In the genomic region with DNA sequence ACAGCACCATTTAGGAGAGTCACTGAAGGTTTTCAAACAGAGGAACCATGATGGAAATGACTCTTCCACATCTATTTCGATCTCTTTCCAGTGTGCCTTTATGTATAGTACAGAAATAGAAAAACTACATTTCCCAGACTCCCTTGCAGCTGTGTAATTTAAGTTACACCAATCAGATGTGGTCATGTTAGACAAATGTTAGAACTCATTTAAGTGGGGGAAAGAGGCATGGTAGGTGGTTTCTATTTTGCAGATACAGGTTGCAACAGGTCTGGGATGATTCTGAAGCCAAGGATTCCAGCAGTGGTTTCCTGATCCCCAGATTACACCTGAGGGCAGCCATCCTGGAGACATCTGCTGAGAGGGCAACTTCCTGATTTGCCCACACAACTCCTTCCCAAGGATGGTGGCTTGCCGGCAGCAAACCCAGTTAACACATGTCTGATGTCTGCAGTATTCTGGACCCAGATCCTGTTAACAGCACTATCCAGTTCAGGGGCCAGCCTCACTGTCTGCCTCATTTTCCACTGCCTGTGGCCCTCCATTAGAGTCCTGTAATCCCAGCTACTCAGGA, we compare ENCODE assay signal across 1 cellular context.
A peak's percentile ranks its signal among the peaks of the same experiment; 100 is the strongest.
TF ChIP-seq lines count a peak whose summit lies in the region.

No MANE protein-coding gene starts in this region.

TF ChIP-seq in K562, 482 proteins besides CTCF, POLR2A, EP300 and RAD21 (continued from another document):
- TF ChIP-seq ZBTB43 (CRISPR knock-in tag; IDR thresholded peaks at IDR 0.05) (no peak), SP2 (IDR thresholded peaks at IDR 0.05; ENCODE audit: extremely low read depth, low read depth, low read length, poor library complexity, severe bottlenecking) (no peak), HCFC1 (IDR thresholded peaks at IDR 0.05; ENCODE audit: low read depth, low read length) (peak; percentile 82), ZNF324 (CRISPR knock-in tag; IDR thresholded peaks at IDR 0.05) (no peak), ATF1 (CRISPR knock-in tag; IDR thresholded peaks at IDR 0.05) (no peak), ATF1 (tag; IDR thresholded peaks at IDR 0.05) (peak; percentile 31; the same call in 1 of the 2 replicates), SREBF2 (CRISPR knock-in tag; IDR thresholded peaks at IDR 0.05) (no peak), RBFOX2 (IDR thresholded peaks at IDR 0.05; ENCODE audit: low read depth, low read length) (no peak), SIX5 (IDR thresholded peaks at IDR 0.05; ENCODE audit: borderline replicate concordance in 1 of 2, insufficient read depth in 1 of 2, low read depth in 1 of 2, low read length in 2 of 2) (peak; percentile 50 to 51; a peak in 3 of 4 replicates)
